Comparison of ENCODE assay signal across 8 cellular contexts in the genomic region with DNA sequence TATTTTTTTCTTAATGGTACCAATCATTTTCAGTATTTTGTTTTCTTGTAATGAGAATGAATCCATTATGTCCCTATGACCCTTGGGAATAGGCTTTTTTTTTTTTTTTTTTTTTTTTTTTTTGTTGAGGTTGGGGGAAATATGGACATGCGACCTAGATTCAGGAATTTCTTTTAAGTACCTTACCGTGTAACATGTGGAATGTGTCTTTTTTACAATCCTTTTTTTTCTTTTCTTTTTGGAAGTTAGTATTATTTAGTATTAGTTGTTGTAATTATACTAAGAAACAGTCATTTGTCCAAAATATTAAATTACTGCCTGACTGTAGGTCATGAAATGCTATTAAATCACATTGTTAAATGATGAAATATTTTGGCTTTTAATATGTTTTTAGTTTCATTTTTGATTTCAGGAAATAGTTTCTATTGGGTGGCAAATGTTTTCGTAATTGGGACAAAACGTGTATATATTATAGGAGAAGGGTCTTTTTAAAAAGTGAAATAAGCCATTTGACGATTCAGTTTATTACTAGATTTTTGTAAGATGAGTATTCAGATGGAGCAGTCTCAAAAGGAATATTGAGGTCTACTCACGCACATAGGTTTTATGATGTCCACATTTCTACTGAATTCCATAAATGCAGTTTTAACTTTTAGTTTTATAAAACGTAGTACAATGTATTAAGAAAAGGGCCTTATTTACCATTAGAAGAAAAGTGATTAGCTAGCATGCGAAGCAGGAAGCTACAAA. TPM values are rescaled to one million over a fixed set of nuclear protein-coding genes. Genes with fewer than 3 reads are reported as not detected.
DNase-seq lines count a peak whose midpoint lies in the region; ATAC-seq and TF ChIP-seq lines count a peak whose summit lies in the region.

No MANE protein-coding gene starts in this region.

- TF ChIP-seq POLR2A in prostate gland (IDR thresholded peaks at IDR 0.05) = no peak

- H3K27ac ChIP-seq in prostate gland (peak overlapping the region; percentile 98 to 100), WERI-Rb-1 (no peak overlapping the region)

- H3K36me3 ChIP-seq in prostate gland (no peaks in the 10 kb centered on the region), WERI-Rb-1 (peaks cover 12% of the 10 kb centered on the region)

- in situ Hi-C loops in G401 (cut with HindIII; ENCODE audit: low sequenced_read_pairs) = no loop called here

- peaks cover 7% of the 10 kb centered on the region for H3K4me1 ChIP-seq in prostate gland (replicated peaks)

- no peaks in the 10 kb centered on the region for H3K9me3 Mint-ChIP-seq in effector memory CD8-positive, alpha-beta T cell

- 5% methylated on average over 8 of the region's 8 CpGs for WGBS in prostate gland

- peaks cover 25 to 61% of the 10 kb centered on the region in 2 donors for H3K4me1 Mint-ChIP-seq in effector memory CD8-positive, alpha-beta T cell (ENCODE audit: low read depth in 2 of 2)

- DNase-seq in G401 (ENCODE audit: low spot score) = peak; percentile 39
- peak; percentile 25 for DNase-seq in NCI-H774 (lab: John Stamatoyannopoulos, UW)
- DNase-seq in effector memory CD8-positive, alpha-beta T cell = no peak
- DNase-seq in prostate gland (ENCODE audit: low spot score) = no peak
- DNase-seq in NCI-H2081 (lab: John Stamatoyannopoulos, UW) = no peak
- DNase-seq in WERI-Rb-1 = no peak
- no peak for DNase-seq in HUDEP-2 (lab: John Stamatoyannopoulos, UW; ENCODE audit: unreplicated experiment in 76 of 76)

- intact Hi-C loops in prostate gland (cut with DNase I) = loop anchor here (10.0 kb wide), 1 partner anchor 173 kb away; no protein-coding TSS in a partner anchor

- H3K4me3 Mint-ChIP-seq in effector memory CD8-positive, alpha-beta T cell = peak overlapping the region; percentile 82 to 88

- peaks cover 48% of the 10 kb centered on the region for H3K36me3 Mint-ChIP-seq in effector memory CD8-positive, alpha-beta T cell (ENCODE audit: insufficient read depth)

- TF ChIP-seq CTCF in prostate gland (IDR thresholded peaks at IDR 0.05) (no peak), WERI-Rb-1 (IDR thresholded peaks at IDR 0.05; ENCODE audit: low read depth, low read length) (no peak)

- ATAC-seq in effector memory CD8-positive, alpha-beta T cell (replicated peaks) = no peak
- no peak for ATAC-seq in HG02678 (IDR thresholded peaks at IDR 0.05; ENCODE audit: unreplicated experiment)

- H3K9me3 ChIP-seq in prostate gland = no peaks in the 10 kb centered on the region
- no peaks in the 10 kb centered on the region for H3K9me3 ChIP-seq in WERI-Rb-1 (ENCODE audit: severe bottlenecking)

- H3K4me3 ChIP-seq in prostate gland (peak overlapping the region; percentile 2 to 25), WERI-Rb-1 (ENCODE audit: low read depth, low read length) (no peak overlapping the region)

- H3K27me3 ChIP-seq in prostate gland (replicated peaks; ENCODE audit: insufficient read depth) = no peaks in the 10 kb centered on the region
- H3K27me3 ChIP-seq in WERI-Rb-1 (ENCODE audit: insufficient read depth, low read depth, severe bottlenecking) = no peaks in the 10 kb centered on the region

- H3K27ac Mint-ChIP-seq in effector memory CD8-positive, alpha-beta T cell = peak overlapping the region; percentile 92 to 94

- H3K27me3 Mint-ChIP-seq in effector memory CD8-positive, alpha-beta T cell = no peaks in the 10 kb centered on the region

RNA-seq across cellular contexts. Expression of a gene that starts 4.9 kb away (rescaled TPM):
- 15.0 and 24.3 TPM in 2 replicates for total RNA-seq in G401 (2014; rRNA removed; shearing (Covaris generic))
- 10 to 100 TPM; 65.1 to 99.4 TPM for total RNA-seq in prostate gland

Comparison
In these comparisons a context has a peak if more than half of its experiments do, and no peak if none do; other contexts are left out.
1. DNase-seq: peak in G401 (single experiment) and NCI-H774 (single experiment); none in effector memory CD8-positive, alpha-beta T cell (0 of 3), prostate gland (single experiment), NCI-H2081 (0 of 2), WERI-Rb-1 (single experiment) and HUDEP-2 (0 of 76).